ENCODE assay signal across 17 cellular contexts in the genomic region with DNA sequence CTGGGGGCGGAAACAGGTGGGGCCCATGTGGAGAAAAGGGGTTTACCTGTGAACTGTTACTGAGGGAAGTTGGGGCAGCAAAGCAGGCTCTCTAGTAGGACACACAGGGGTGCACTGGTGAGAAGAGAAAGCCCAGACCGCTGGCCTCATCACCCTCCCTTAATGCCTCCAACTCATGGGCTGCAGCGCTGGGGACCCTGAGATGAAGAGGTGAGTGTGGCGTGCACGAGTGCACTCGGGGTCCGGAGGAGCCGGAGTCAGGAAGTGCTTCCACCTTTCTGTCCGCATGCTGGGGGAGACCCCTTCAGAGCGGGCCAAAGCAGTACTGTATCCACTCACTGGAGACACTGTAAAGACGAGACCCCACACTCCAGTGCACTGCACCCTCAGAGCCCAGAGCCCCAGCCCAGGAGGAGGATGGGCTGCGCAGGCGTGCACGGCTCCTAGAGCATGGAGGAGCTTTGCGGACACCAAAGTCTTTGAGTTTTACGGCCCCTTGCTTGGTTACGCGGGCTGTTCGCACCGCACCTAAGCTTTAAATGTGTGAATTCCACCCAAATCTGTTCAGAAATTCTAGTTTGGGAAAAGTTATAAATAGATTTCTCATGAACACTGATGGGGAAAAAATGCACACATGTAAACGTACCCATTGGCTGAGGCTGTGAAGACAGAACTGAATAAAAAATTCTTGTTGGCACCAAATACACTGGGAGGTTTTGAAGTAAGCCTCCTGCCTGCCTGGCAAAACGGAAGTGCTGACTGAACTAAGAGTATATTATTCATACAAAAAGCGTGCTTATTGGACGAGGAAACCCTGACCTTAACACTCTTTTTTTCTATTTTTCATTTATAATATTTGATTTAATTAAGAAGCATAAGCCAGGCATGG. TPM values are rescaled to one million over a fixed set of nuclear protein-coding genes. Genes with fewer than 3 reads are reported as not detected.
"Had no signal": no experiment of that assay in that cellular context is flagged by ENCODE, and none has a peak within 500 bp of the region (broad histone marks: within the 10 kb centered on the region; RNA-seq: fewer than 3 reads in every experiment).

No MANE protein-coding gene starts in this region.

- H3K9me3 ChIP-seq: gastrocnemius medialis, left lung, ovary, psoas muscle, tibial nerve had no signal

- ATAC-seq: activated CD4-positive, alpha-beta T cell treated with anti-CD3 and anti-CD28 coated beads for 36 hours; activated CD8-positive, alpha-beta memory T cell treated with anti-CD3 and anti-CD28 coated beads, Interleukin-2, amount 10 ng/mL, durations not matched to agents 7 days and 5 days; gastrocnemius medialis; left lung; psoas muscle; right cardiac atrium; stimulated activated naive CD8-positive, alpha-beta T cell treated with anti-CD3 and anti-CD28 coated beads, Interleukin-15, Interleukin-2, amounts not matched to agents 100 U/mL and 50 U/mL, for 24 hours; WTC11 had no signal

- H3K4me3 Mint-ChIP-seq: activated CD4-positive, alpha-beta memory T cell treated with anti-CD3 and anti-CD28 coated beads, Interleukin-2, amount 10 ng/mL, durations not matched to agents 7 days and 5 days; activated CD4-positive, alpha-beta T cell treated with anti-CD3 and anti-CD28 coated beads for 36 hours; activated CD8-positive, alpha-beta memory T cell treated with anti-CD3 and anti-CD28 coated beads, Interleukin-2, amount 10 ng/mL, durations not matched to agents 7 days and 5 days; activated naive CD8-positive, alpha-beta T cell treated with anti-CD3 and anti-CD28 coated beads for 36 hours; nephron progenitor cell; WTC11 had no signal

- DNase-seq: activated CD4-positive, alpha-beta memory T cell treated with anti-CD3 and anti-CD28 coated beads, Interleukin-2, amount 10 ng/mL, durations not matched to agents 7 days and 5 days; activated CD4-positive, alpha-beta T cell treated with anti-CD3 and anti-CD28 coated beads for 36 hours; activated CD8-positive, alpha-beta memory T cell treated with anti-CD3 and anti-CD28 coated beads, Interleukin-2, amount 10 ng/mL, durations not matched to agents 7 days and 5 days; activated naive CD4-positive, alpha-beta T cell; activated naive CD8-positive, alpha-beta T cell treated with anti-CD3 and anti-CD28 coated beads for 36 hours; amniotic stem cell; gastrocnemius medialis; left lung; nephron progenitor cell; ovary; psoas muscle; right cardiac atrium; stimulated activated naive CD8-positive, alpha-beta T cell treated with anti-CD3 and anti-CD28 coated beads, Interleukin-15, Interleukin-2, amounts not matched to agents 100 U/mL and 50 U/mL, for 24 hours; substantia nigra had no signal

- H3K36me3 ChIP-seq: gastrocnemius medialis, left lung, ovary, tibial nerve had no signal

- H3K4me3 ChIP-seq: gastrocnemius medialis, left lung, ovary, psoas muscle, skin epidermis, tibial nerve had no signal

- H3K4me1 Mint-ChIP-seq: activated CD4-positive, alpha-beta memory T cell treated with anti-CD3 and anti-CD28 coated beads, Interleukin-2, amount 10 ng/mL, durations not matched to agents 7 days and 5 days; activated CD4-positive, alpha-beta T cell treated with anti-CD3 and anti-CD28 coated beads for 36 hours; activated CD8-positive, alpha-beta memory T cell treated with anti-CD3 and anti-CD28 coated beads, Interleukin-2, amount 10 ng/mL, durations not matched to agents 7 days and 5 days; activated naive CD8-positive, alpha-beta T cell treated with anti-CD3 and anti-CD28 coated beads for 36 hours; WTC11 had no signal

- H3K27me3 ChIP-seq: gastrocnemius medialis, left lung, ovary, tibial nerve had no signal

- H3K27ac Mint-ChIP-seq: activated CD4-positive, alpha-beta memory T cell treated with anti-CD3 and anti-CD28 coated beads, Interleukin-2, amount 10 ng/mL, durations not matched to agents 7 days and 5 days; activated CD4-positive, alpha-beta T cell treated with anti-CD3 and anti-CD28 coated beads for 36 hours; activated CD8-positive, alpha-beta memory T cell treated with anti-CD3 and anti-CD28 coated beads, Interleukin-2, amount 10 ng/mL, durations not matched to agents 7 days and 5 days; activated naive CD8-positive, alpha-beta T cell treated with anti-CD3 and anti-CD28 coated beads for 36 hours; nephron progenitor cell; WTC11 had no signal

- H3K4me1 ChIP-seq: gastrocnemius medialis, psoas muscle, tibial nerve had no signal

- H3K9me3 Mint-ChIP-seq: activated CD4-positive, alpha-beta memory T cell treated with anti-CD3 and anti-CD28 coated beads, Interleukin-2, amount 10 ng/mL, durations not matched to agents 7 days and 5 days; activated naive CD8-positive, alpha-beta T cell treated with anti-CD3 and anti-CD28 coated beads for 36 hours; WTC11 had no signal

- H3K36me3 Mint-ChIP-seq: activated CD8-positive, alpha-beta memory T cell treated with anti-CD3 and anti-CD28 coated beads, Interleukin-2, amount 10 ng/mL, durations not matched to agents 7 days and 5 days; activated naive CD8-positive, alpha-beta T cell treated with anti-CD3 and anti-CD28 coated beads for 36 hours; WTC11 had no signal

- H3K27ac ChIP-seq: gastrocnemius medialis, left lung, ovary, psoas muscle, tibial nerve had no signal

- H3K27me3 Mint-ChIP-seq: activated CD4-positive, alpha-beta T cell treated with anti-CD3 and anti-CD28 coated beads for 36 hours; activated CD8-positive, alpha-beta memory T cell treated with anti-CD3 and anti-CD28 coated beads, Interleukin-2, amount 10 ng/mL, durations not matched to agents 7 days and 5 days; activated naive CD8-positive, alpha-beta T cell treated with anti-CD3 and anti-CD28 coated beads for 36 hours had no signal

RNA-seq across cellular contexts. Expression of a gene that starts 48.4 kb away (rescaled TPM):
- total RNA-seq: activated CD8-positive, alpha-beta memory T cell treated with anti-CD3 and anti-CD28 coated beads, Interleukin-2, amount 10 ng/mL, durations not matched to agents 7 days and 5 days had no signal
